ENCODE assay signal across 1 cellular context in the genomic region with DNA sequence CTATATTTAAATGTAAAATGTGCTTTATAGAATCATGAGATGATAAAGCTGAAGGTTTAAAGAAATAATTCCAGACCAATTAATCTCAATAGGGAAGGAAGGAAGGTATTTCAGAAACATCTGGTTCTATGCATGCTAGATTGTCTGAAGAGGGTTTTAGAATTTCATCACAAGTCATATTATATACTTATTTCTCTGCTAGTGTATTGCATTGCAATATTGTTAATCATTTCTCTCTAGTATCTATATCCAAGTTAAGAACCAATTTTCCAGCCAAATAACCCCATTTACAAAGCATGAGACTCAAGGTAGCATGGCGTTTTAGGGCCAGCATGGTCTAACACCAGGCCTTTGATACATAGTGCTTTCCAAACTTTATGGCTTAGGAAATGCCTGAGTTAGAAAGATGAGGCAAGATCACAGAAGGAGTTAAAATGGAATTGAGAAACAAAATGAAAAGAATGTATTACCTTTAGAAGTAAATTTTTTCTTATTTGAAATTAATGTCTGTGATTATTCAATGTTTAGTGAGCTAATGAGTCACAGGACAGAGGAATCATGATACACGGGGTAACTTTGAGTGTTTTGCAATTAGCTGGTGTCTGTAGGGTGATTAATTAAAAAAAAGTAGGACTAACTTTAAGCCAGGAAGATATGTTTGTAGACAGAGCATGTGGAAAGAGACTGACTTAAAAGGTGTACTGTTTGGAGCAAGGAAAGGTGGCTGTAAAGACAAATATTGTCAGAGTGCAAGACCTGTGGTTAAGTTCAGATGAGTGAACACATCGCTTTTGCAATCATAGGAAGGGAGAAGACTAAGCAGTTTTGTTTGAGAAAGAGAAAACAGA.
TF ChIP-seq lines count a peak whose summit lies in the region.

No MANE protein-coding gene starts in this region.

TF ChIP-seq in HepG2, 621 proteins besides CTCF, POLR2A, EP300 and RAD21 (continued from another document and continues in another):
- TF ChIP-seq, protein P1, sequence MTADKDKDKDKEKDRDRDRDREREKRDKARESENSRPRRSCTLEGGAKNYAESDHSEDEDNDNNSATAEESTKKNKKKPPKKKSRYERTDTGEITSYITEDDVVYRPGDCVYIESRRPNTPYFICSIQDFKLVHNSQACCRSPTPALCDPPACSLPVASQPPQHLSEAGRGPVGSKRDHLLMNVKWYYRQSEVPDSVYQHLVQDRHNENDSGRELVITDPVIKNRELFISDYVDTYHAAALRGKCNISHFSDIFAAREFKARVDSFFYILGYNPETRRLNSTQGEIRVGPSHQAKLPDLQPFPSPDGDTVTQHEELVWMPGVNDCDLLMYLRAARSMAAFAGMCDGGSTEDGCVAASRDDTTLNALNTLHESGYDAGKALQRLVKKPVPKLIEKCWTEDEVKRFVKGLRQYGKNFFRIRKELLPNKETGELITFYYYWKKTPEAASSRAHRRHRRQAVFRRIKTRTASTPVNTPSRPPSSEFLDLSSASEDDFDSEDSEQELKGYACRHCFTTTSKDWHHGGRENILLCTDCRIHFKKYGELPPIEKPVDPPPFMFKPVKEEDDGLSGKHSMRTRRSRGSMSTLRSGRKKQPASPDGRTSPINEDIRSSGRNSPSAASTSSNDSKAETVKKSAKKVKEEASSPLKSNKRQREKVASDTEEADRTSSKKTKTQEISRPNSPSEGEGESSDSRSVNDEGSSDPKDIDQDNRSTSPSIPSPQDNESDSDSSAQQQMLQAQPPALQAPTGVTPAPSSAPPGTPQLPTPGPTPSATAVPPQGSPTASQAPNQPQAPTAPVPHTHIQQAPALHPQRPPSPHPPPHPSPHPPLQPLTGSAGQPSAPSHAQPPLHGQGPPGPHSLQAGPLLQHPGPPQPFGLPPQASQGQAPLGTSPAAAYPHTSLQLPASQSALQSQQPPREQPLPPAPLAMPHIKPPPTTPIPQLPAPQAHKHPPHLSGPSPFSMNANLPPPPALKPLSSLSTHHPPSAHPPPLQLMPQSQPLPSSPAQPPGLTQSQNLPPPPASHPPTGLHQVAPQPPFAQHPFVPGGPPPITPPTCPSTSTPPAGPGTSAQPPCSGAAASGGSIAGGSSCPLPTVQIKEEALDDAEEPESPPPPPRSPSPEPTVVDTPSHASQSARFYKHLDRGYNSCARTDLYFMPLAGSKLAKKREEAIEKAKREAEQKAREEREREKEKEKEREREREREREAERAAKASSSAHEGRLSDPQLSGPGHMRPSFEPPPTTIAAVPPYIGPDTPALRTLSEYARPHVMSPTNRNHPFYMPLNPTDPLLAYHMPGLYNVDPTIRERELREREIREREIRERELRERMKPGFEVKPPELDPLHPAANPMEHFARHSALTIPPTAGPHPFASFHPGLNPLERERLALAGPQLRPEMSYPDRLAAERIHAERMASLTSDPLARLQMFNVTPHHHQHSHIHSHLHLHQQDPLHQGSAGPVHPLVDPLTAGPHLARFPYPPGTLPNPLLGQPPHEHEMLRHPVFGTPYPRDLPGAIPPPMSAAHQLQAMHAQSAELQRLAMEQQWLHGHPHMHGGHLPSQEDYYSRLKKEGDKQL (CRISPR knock-in tag; IDR thresholded peaks at IDR 0.05; ENCODE audit: low read depth): peak; percentile 35; the same call in 1 of the 2 replicates
- TF ChIP-seq TBX2 (CRISPR knock-in tag; IDR thresholded peaks at IDR 0.05; ENCODE audit: borderline replicate concordance) (peak; percentile 94), GATAD2A (CRISPR knock-in tag; IDR thresholded peaks at IDR 0.05) (peak; percentile 97), MIER3 (CRISPR knock-in tag; IDR thresholded peaks at IDR 0.05; ENCODE audit: borderline replicate concordance) (peak; percentile 93; the same call in 1 of the 2 replicates), YY1 (IDR thresholded peaks at IDR 0.05; ENCODE audit: insufficient read depth, insufficient replicate concordance, low read depth, low read length) (no peak), SAP130 (CRISPR knock-in tag; IDR thresholded peaks at IDR 0.05; ENCODE audit: low read depth) (peak; percentile 67), SATB2 (CRISPR knock-in tag; IDR thresholded peaks at IDR 0.05) (peak; percentile 74; the same call in 1 of the 2 replicates), GFI1 (CRISPR knock-in tag; IDR thresholded peaks at IDR 0.05; ENCODE audit: borderline replicate concordance) (0 out of 2 replicates have a peak, but pooled peaks have one; percentile 14), SMAD3 (CRISPR knock-in tag; IDR thresholded peaks at IDR 0.05) (peak; percentile 66; the same call in 1 of the 2 replicates), ZNF598 (CRISPR knock-in tag; IDR thresholded peaks at IDR 0.05; ENCODE audit: borderline replicate concordance) (no peak), HNRNPLL (IDR thresholded peaks at IDR 0.05; ENCODE audit: low read depth, low read length, poor library complexity, severe bottlenecking) (no peak), MED1 (CRISPR knock-in tag; IDR thresholded peaks at IDR 0.05) (peak; percentile 90), KLF6 (CRISPR knock-in tag; IDR thresholded peaks at IDR 0.05) (0 out of 2 replicates have a peak, but pooled peaks have one; percentile 40), ZNF775 (CRISPR knock-in tag; IDR thresholded peaks at IDR 0.05; ENCODE audit: borderline replicate concordance) (no peak)
- TF ChIP-seq, protein P2, sequence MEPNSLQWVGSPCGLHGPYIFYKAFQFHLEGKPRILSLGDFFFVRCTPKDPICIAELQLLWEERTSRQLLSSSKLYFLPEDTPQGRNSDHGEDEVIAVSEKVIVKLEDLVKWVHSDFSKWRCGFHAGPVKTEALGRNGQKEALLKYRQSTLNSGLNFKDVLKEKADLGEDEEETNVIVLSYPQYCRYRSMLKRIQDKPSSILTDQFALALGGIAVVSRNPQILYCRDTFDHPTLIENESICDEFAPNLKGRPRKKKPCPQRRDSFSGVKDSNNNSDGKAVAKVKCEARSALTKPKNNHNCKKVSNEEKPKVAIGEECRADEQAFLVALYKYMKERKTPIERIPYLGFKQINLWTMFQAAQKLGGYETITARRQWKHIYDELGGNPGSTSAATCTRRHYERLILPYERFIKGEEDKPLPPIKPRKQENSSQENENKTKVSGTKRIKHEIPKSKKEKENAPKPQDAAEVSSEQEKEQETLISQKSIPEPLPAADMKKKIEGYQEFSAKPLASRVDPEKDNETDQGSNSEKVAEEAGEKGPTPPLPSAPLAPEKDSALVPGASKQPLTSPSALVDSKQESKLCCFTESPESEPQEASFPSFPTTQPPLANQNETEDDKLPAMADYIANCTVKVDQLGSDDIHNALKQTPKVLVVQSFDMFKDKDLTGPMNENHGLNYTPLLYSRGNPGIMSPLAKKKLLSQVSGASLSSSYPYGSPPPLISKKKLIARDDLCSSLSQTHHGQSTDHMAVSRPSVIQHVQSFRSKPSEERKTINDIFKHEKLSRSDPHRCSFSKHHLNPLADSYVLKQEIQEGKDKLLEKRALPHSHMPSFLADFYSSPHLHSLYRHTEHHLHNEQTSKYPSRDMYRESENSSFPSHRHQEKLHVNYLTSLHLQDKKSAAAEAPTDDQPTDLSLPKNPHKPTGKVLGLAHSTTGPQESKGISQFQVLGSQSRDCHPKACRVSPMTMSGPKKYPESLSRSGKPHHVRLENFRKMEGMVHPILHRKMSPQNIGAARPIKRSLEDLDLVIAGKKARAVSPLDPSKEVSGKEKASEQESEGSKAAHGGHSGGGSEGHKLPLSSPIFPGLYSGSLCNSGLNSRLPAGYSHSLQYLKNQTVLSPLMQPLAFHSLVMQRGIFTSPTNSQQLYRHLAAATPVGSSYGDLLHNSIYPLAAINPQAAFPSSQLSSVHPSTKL (CRISPR knock-in tag; IDR thresholded peaks at IDR 0.05): peak; percentile 98
- TF ChIP-seq, protein P3, sequence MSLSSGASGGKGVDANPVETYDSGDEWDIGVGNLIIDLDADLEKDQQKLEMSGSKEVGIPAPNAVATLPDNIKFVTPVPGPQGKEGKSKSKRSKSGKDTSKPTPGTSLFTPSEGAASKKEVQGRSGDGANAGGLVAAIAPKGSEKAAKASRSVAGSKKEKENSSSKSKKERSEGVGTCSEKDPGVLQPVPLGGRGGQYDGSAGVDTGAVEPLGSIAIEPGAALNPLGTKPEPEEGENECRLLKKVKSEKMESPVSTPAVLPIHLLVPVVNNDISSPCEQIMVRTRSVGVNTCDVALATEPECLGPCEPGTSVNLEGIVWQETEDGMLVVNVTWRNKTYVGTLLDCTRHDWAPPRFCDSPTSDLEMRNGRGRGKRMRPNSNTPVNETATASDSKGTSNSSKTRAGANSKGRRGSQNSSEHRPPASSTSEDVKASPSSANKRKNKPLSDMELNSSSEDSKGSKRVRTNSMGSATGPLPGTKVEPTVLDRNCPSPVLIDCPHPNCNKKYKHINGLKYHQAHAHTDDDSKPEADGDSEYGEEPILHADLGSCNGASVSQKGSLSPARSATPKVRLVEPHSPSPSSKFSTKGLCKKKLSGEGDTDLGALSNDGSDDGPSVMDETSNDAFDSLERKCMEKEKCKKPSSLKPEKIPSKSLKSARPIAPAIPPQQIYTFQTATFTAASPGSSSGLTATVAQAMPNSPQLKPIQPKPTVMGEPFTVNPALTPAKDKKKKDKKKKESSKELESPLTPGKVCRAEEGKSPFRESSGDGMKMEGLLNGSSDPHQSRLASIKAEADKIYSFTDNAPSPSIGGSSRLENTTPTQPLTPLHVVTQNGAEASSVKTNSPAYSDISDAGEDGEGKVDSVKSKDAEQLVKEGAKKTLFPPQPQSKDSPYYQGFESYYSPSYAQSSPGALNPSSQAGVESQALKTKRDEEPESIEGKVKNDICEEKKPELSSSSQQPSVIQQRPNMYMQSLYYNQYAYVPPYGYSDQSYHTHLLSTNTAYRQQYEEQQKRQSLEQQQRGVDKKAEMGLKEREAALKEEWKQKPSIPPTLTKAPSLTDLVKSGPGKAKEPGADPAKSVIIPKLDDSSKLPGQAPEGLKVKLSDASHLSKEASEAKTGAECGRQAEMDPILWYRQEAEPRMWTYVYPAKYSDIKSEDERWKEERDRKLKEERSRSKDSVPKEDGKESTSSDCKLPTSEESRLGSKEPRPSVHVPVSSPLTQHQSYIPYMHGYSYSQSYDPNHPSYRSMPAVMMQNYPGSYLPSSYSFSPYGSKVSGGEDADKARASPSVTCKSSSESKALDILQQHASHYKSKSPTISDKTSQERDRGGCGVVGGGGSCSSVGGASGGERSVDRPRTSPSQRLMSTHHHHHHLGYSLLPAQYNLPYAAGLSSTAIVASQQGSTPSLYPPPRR (CRISPR knock-in tag; IDR thresholded peaks at IDR 0.05; ENCODE audit: borderline replicate concordance): peak; percentile 78; the same call in 1 of the 2 replicates
- TF ChIP-seq, protein P4, sequence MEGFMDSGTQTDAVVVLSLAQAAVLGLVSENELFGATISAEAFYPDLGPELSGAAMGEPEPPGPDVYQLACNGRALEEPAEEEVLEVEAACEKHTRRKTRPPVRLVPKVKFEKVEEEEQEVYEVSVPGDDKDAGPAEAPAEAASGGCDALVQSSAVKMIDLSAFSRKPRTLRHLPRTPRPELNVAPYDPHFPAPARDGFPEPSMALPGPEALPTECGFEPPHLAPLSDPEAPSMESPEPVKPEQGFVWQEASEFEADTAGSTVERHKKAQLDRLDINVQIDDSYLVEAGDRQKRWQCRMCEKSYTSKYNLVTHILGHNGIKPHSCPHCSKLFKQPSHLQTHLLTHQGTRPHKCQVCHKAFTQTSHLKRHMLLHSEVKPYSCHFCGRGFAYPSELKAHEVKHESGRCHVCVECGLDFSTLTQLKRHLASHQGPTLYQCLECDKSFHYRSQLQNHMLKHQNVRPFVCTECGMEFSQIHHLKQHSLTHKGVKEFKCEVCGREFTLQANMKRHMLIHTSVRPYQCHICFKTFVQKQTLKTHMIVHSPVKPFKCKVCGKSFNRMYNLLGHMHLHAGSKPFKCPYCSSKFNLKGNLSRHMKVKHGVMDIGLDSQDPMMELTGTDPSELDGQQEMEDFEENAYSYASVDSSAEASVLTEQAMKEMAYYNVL (CRISPR knock-in tag; IDR thresholded peaks at IDR 0.05; ENCODE audit: borderline replicate concordance): peak; percentile 100
- TF ChIP-seq, protein P5, sequence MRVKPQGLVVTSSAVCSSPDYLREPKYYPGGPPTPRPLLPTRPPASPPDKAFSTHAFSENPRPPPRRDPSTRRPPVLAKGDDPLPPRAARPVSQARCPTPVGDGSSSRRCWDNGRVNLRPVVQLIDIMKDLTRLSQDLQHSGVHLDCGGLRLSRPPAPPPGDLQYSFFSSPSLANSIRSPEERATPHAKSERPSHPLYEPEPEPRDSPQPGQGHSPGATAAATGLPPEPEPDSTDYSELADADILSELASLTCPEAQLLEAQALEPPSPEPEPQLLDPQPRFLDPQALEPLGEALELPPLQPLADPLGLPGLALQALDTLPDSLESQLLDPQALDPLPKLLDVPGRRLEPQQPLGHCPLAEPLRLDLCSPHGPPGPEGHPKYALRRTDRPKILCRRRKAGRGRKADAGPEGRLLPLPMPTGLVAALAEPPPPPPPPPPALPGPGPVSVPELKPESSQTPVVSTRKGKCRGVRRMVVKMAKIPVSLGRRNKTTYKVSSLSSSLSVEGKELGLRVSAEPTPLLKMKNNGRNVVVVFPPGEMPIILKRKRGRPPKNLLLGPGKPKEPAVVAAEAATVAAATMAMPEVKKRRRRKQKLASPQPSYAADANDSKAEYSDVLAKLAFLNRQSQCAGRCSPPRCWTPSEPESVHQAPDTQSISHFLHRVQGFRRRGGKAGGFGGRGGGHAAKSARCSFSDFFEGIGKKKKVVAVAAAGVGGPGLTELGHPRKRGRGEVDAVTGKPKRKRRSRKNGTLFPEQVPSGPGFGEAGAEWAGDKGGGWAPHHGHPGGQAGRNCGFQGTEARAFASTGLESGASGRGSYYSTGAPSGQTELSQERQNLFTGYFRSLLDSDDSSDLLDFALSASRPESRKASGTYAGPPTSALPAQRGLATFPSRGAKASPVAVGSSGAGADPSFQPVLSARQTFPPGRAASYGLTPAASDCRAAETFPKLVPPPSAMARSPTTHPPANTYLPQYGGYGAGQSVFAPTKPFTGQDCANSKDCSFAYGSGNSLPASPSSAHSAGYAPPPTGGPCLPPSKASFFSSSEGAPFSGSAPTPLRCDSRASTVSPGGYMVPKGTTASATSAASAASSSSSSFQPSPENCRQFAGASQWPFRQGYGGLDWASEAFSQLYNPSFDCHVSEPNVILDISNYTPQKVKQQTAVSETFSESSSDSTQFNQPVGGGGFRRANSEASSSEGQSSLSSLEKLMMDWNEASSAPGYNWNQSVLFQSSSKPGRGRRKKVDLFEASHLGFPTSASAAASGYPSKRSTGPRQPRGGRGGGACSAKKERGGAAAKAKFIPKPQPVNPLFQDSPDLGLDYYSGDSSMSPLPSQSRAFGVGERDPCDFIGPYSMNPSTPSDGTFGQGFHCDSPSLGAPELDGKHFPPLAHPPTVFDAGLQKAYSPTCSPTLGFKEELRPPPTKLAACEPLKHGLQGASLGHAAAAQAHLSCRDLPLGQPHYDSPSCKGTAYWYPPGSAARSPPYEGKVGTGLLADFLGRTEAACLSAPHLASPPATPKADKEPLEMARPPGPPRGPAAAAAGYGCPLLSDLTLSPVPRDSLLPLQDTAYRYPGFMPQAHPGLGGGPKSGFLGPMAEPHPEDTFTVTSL (CRISPR knock-in tag; IDR thresholded peaks at IDR 0.05; ENCODE audit: borderline replicate concordance): peak; percentile 98
